In genomic region chr17:81074440-81074839, GRCh38 we compare ENCODE assay signal across 19 cellular contexts. TPM values are rescaled to one million over a fixed set of nuclear protein-coding genes. Genes with fewer than 3 reads are reported as not detected.
DNase-seq lines count a peak whose midpoint lies in the region; ATAC-seq, FAIRE-seq and TF ChIP-seq lines count a peak whose summit lies in the region.
"Had no signal": no experiment of that assay in that cellular context is flagged by ENCODE, and none has a peak within 500 bp of the region (broad histone marks: within the 10 kb centered on the region; RNA-seq: fewer than 3 reads in every experiment).

No MANE protein-coding gene starts in this region.

- H3K9ac ChIP-seq in K562 (ENCODE audit: insufficient read depth in 1 of 2, low read depth in 2 of 2, low read length in 2 of 2), result peak overlapping the region in 1 of 2 experiments; percentile 36; a peak in 1 of 4 replicates
- no peak overlapping the region for H3K9ac ChIP-seq in mesenchymal stem cell (ENCODE audit: low read length)
- H3K9ac ChIP-seq: GM23248 had no signal

- H3K4me2 ChIP-seq in K562 (ENCODE audit: insufficient read depth, low read length) (no peak overlapping the region), mesenchymal stem cell (ENCODE audit: low read length, poor library complexity, severe bottlenecking) (no peak overlapping the region)

- H2BK15ac ChIP-seq in mesenchymal stem cell (ENCODE audit: low read depth, poor library complexity, severe bottlenecking), result no peak overlapping the region

- H3K9me1 ChIP-seq in K562 (ENCODE audit: control insufficient read depth, insufficient read depth, low read length), result no peaks in the 10 kb centered on the region

- H4K20me1 ChIP-seq in K562 (replicated peaks; ENCODE audit: control insufficient read depth, insufficient read depth, low read length), result peaks cover 15% of the 10 kb centered on the region; the same call in 1 of the 2 replicates

- H3K79me1 ChIP-seq in mesenchymal stem cell (replicated peaks; ENCODE audit: low read length, poor library complexity, severe bottlenecking), result peaks cover 37% of the 10 kb centered on the region

- H3K4me1 ChIP-seq in K562 (replicated peaks in 1 of 2; ENCODE audit: control insufficient read depth in 2 of 2, insufficient read depth in 2 of 2, low read length in 2 of 2), result peaks cover 0 to 29% of the 10 kb centered on the region in 2 experiments; a peak in 1 of 5 replicates
- H3K4me1 ChIP-seq in mesenchymal stem cell (ENCODE audit: control insufficient read depth, insufficient read depth, low read depth, low read length), result peaks cover 23% of the 10 kb centered on the region

- TF ChIP-seq EP300 in K562 (IDR thresholded peaks at IDR 0.05; ENCODE audit: low read length), result no peak

- no peak for TF ChIP-seq CTCF in K562 (IDR thresholded peaks at IDR 0.05 in 2 of 3, conservative IDR thresholded peaks at IDR 0.05 in 1 of 3; ENCODE audit: insufficient read depth in 2 of 3, low read depth in 1 of 3, low read length in 3 of 3)

- no peak overlapping the region for H2BK120ac ChIP-seq in mesenchymal stem cell (ENCODE audit: low read depth, low read length)

- H3K4ac ChIP-seq in mesenchymal stem cell (ENCODE audit: low read depth in 1 of 2, low read length in 2 of 2), result no peak overlapping the region

- H2AFZ ChIP-seq in K562 (ENCODE audit: low read depth, low read length) (no peak overlapping the region), mesenchymal stem cell (ENCODE audit: low read depth, low read length) (no peak overlapping the region)
- H2AFZ ChIP-seq: GM23248 had no signal

- CTCF ChIA-PET in K562 (lab: Yijun Ruan, JAX; ENCODE audit: low intra/inter-chr PET ratio), result no interaction called here

- TF ChIP-seq POLR2A in K562 (conservative IDR thresholded peaks at IDR 0.05), result no peak
- TF ChIP-seq POLR2A in GM12892 (IDR thresholded peaks at IDR 0.05; ENCODE audit: low read depth, low read length), result no peak

- H3K27me3 ChIP-seq in K562 (ENCODE audit: control insufficient read depth in 2 of 2, insufficient read depth in 2 of 2, low read length in 2 of 2) (no peaks in the 10 kb centered on the region), mesenchymal stem cell (ENCODE audit: control insufficient read depth in 1 of 2, insufficient read depth in 1 of 2, low read length in 2 of 2) (no peaks in the 10 kb centered on the region)

- no peak for ATAC-seq in K562
- no peak for ATAC-seq in GM21515 (IDR thresholded peaks at IDR 0.05; ENCODE audit: unreplicated experiment)
- ATAC-seq: HCT116 had no signal

- intact Hi-C loops in K562 (cut with micrococcal nuclease), result no loop called here

- no peak overlapping the region for H3K18ac ChIP-seq in mesenchymal stem cell (ENCODE audit: low read depth in 1 of 2, low read length in 2 of 2)

- H3K9me3 ChIP-seq in K562 (replicated peaks; ENCODE audit: control insufficient read depth, insufficient read depth, low read depth, low read length) (no peaks in the 10 kb centered on the region), mesenchymal stem cell (ENCODE audit: control insufficient read depth, low read length) (no peaks in the 10 kb centered on the region)

- H2AK5ac ChIP-seq in mesenchymal stem cell (ENCODE audit: low read length, severe bottlenecking), result no peak overlapping the region

- H2BK12ac ChIP-seq in mesenchymal stem cell (ENCODE audit: low read length in 2 of 2), result no peak overlapping the region

- DNase-seq in K562 (ENCODE audit: extremely low read depth in 1 of 4, low spot score in 3 of 4) (no peak), mesenchymal stem cell (no peak), GM12892 (ENCODE audit: insufficient read length) (no peak), GM19239 (ENCODE audit: insufficient read length, low spot score) (no peak)
- no peak for DNase-seq in stimulated activated CD4-positive, alpha-beta T cell treated with anti-CD3 and anti-CD28 coated beads, Interleukin-2, amount 100 ng/mL, for 48 hours
- DNase-seq: NCI-H1105 treated with DMSO at 0.1 percent for 48 hours; NCI-H1694 treated with DMSO at 0.1 percent for 48 hours; NCI-H510A; NCI-H748 treated with DMSO at 0.1 percent for 48 hours; NK-92 treated with Interleukin-12 subunit alpha and Interleukin-12 subunit beta, amount 100 ng/mL, for 24 hours; Right ventricle myocardium superior had no signal

- no peaks in the 10 kb centered on the region for H3K79me2 ChIP-seq in K562 (ENCODE audit: control insufficient read depth, insufficient read depth, low read length)

- no peak for TF ChIP-seq RAD21 in K562 (CRISPR knock-in tag; conservative IDR thresholded peaks at IDR 0.05 in 1 of 2, IDR thresholded peaks at IDR 0.05 in 1 of 2)

- in situ Hi-C loops in K562 (cut with MboI), result no loop called here

- no peak overlapping the region for H4K8ac ChIP-seq in mesenchymal stem cell (ENCODE audit: low read length)

- H2BK5ac ChIP-seq in mesenchymal stem cell (ENCODE audit: low read depth, low read length, poor library complexity, severe bottlenecking), result no peak overlapping the region

- H3K4me3 ChIP-seq in K562 (no peak overlapping the region), mesenchymal stem cell (ENCODE audit: insufficient read depth in 1 of 2, low read depth in 1 of 2, low read length in 2 of 2) (no peak overlapping the region)
- H3K4me3 ChIP-seq: GM23248, SK-N-MC had no signal

- no TSS peak for BruUV-seq in K562 (replicated peaks; lab: Mats Ljungman, UMichigan)

- WGBS in K562 (ENCODE audit: insufficient coverage, low coverage, missing lambda C conversion rate), result 88% methylated on average over 21 of the region's 24 CpGs
- WGBS in mesenchymal stem cell, result 97% methylated on average over 24 of the region's 24 CpGs

- H3K27ac ChIP-seq in K562 (ENCODE audit: extremely low read depth, low read depth, low read length) (no peak overlapping the region), mesenchymal stem cell (ENCODE audit: low read length, poor library complexity, severe bottlenecking) (no peak overlapping the region)
- H3K27ac ChIP-seq: C4-2B, GM23248, SK-N-MC had no signal

- FAIRE-seq in K562 (lab: Jason Lieb, UNC), result no peak
- no peak for FAIRE-seq in GM12892 (lab: Jason Lieb, UNC)
- FAIRE-seq in GM19239 (lab: Jason Lieb, UNC), result no peak
- FAIRE-seq: D721Med, RCC 7860 had no signal

- H3K36me3 ChIP-seq in K562 (ENCODE audit: control insufficient read depth, insufficient read depth, low read length), result peaks cover 20% of the 10 kb centered on the region; the same call in 2 of the 3 replicates
- H3K36me3 ChIP-seq in mesenchymal stem cell (ENCODE audit: control insufficient read depth in 1 of 2, insufficient read depth in 2 of 2, low read depth in 1 of 2, low read length in 2 of 2), result peaks cover 0 to 85% of the 10 kb centered on the region in 2 experiments

- H4K91ac ChIP-seq in mesenchymal stem cell (ENCODE audit: low read length), result peak overlapping the region; percentile 1

- POLR2A ChIA-PET in K562 (lab: Yijun Ruan, JAX), result no interaction called here

- peak overlapping the region in 1 of 2 experiments; percentile 12 for H3K14ac ChIP-seq in mesenchymal stem cell (ENCODE audit: low read length in 2 of 2)

- no peak overlapping the region for H3K23ac ChIP-seq in mesenchymal stem cell (ENCODE audit: low read length in 2 of 2)

TF ChIP-seq in PFSK-1, 5 proteins besides CTCF, POLR2A, EP300 and RAD21 (continues in another document):
- TF ChIP-seq TAF1 (IDR thresholded peaks at IDR 0.05; ENCODE audit: borderline replicate concordance, insufficient read depth, low read length), result no peak
- no peak for TF ChIP-seq SIN3A (IDR thresholded peaks at IDR 0.05; ENCODE audit: borderline replicate concordance, insufficient read depth, low read length)
- no peak for TF ChIP-seq POLR2AphosphoS5 (IDR thresholded peaks at IDR 0.05; ENCODE audit: low read depth, low read length)

TF ChIP-seq in K562, 482 proteins besides CTCF, POLR2A, EP300 and RAD21:
- TF ChIP-seq TEAD4 (IDR thresholded peaks at IDR 0.05; ENCODE audit: low read length), result no peak
- no peak for TF ChIP-seq TEAD4 (CRISPR knock-in tag; IDR thresholded peaks at IDR 0.05; ENCODE audit: borderline replicate concordance)
- 0 out of 2 replicates have a peak, but pooled peaks have one; percentile 8 for TF ChIP-seq IRF2 (CRISPR knock-in tag; IDR thresholded peaks at IDR 0.05)

RNA-seq across cellular contexts. Expression of gene BAIAP2, which starts 39.5 kb away (rescaled TPM):
- polyA plus RNA-seq in PFSK-1 (2012; ENCODE audit: insufficient read length, low read depth), result 294 TPM
- 69.8 and 141 TPM in 2 replicates for total RNA-seq in K562 (2011; cell fraction: chromatin; rRNA removed; ENCODE audit: low replicate concordance)
- 54.5 and 61.0 TPM in 2 replicates for total RNA-seq in K562 (2011; cell fraction: nucleolus; rRNA removed)
- total RNA-seq in K562 (2011; cell fraction: nucleoplasm; rRNA removed), result 40.5 and 42.0 TPM in 2 replicates
- total RNA-seq in K562 (2014; rRNA removed) (26.7 and 31.9 TPM in 2 replicates), K562 (2014; rRNA removed; fragmentation: Illumina TruSeq; extraction: Trizol) (14.2 and 17.7 TPM in 2 replicates), K562 (2015; rRNA removed; fragmentation: Illumina TruSeq; extraction: Trizol) (18.4 and 21.2 TPM in 2 replicates), K562 (2021) (44.7 and 51.6 TPM in 2 replicates)
- polyA plus RNA-seq in K562 (2011; rRNA removed) (9.8 and 13.6 TPM in 2 replicates), K562 (2014; fragmentation: Illumina TruSeq; extraction: Trizol) (20.7 and 30.0 TPM in 2 replicates), K562 (2014; fragmentation: Nextera tagmentation; extraction: Ambion mirVana) (1 to 10 TPM; 2.3 to 2.4 TPM), K562 (2014; rRNA removed) (17.3 and 23.2 TPM in 2 replicates)
- polyA plus RNA-seq in K562 (2011; cell fraction: cytosol; rRNA removed), result 9.8 and 28.7 TPM in 2 replicates
- 37.7 and 77.3 TPM in 2 replicates for polyA plus RNA-seq in K562 (2011; cell fraction: nucleus; rRNA removed)
- 37.1 and 42.6 TPM in 2 replicates for polyA plus RNA-seq in K562 (2012)
- 11.9 and 13.6 TPM in 2 replicates for polyA minus RNA-seq in K562 (2011; rRNA and poly(A)+ RNA removed)
- polyA minus RNA-seq in K562 (2011; cell fraction: cytosol; rRNA and poly(A)+ RNA removed), result 22.8 and 24.8 TPM in 2 replicates
- 38.3 and 38.6 TPM in 2 replicates for polyA minus RNA-seq in K562 (2011; cell fraction: nucleus; rRNA and poly(A)+ RNA removed)
- polyA plus RNA-seq in mesenchymal stem cell (2013, experiment 1 of 2), result 20.5 TPM
- polyA plus RNA-seq in mesenchymal stem cell (2013, experiment 2 of 2), result 20.4 TPM
- polyA plus RNA-seq in GM12892 (2012; ENCODE audit: missing spikeins), result 1.5 TPM
